ENCODE assay signal across 22 cellular contexts in genomic region chr1:39144943-39145650, GRCh38. TPM values are rescaled to one million over a fixed set of nuclear protein-coding genes. Genes with fewer than 3 reads are reported as not detected.
A peak's percentile ranks its signal among the peaks of the same experiment; 100 is the strongest.
DNase-seq lines count a peak whose midpoint lies in the region; ATAC-seq and TF ChIP-seq lines count a peak whose summit lies in the region.
"Had no signal": no experiment of that assay in that cellular context is flagged by ENCODE, and none has a peak within 500 bp of the region (broad histone marks: within the 10 kb centered on the region; RNA-seq: fewer than 3 reads in every experiment).

No MANE protein-coding gene starts in this region.

- ATAC-seq in gastroesophageal sphincter, result no peak
- ATAC-seq: activated CD8-positive, alpha-beta T cell treated with anti-CD3 and anti-CD28 coated beads, Interleukin-2, amount 10 ng/mL, durations not matched to agents 7 days and 5 days; HepG2; left lobe of liver had no signal

- intact Hi-C loops in mammary epithelial cell (cut with micrococcal nuclease), result loop anchor here (1.0 kb wide), 1 partner anchor 8 kb away; no protein-coding TSS in a partner anchor

- H3K4me3 Mint-ChIP-seq in HFFc6 (peak overlapping the region; percentile 11; the same call in 1 of the 2 replicates), nephron (peak overlapping the region in 1 of 3 experiments; percentile 9), type B pancreatic cell (peak overlapping the region; percentile 33)
- H3K4me3 Mint-ChIP-seq: activated CD8-positive, alpha-beta T cell treated with anti-CD3 and anti-CD28 coated beads, Interleukin-2, amount 10 ng/mL, durations not matched to agents 7 days and 5 days; activated T-cell treated with anti-CD3 and anti-CD28 coated beads, Interleukin-2, amount 50 U/mL, for 24 hours; CD4-positive, alpha-beta T cell had no signal

- H3K4me3 ChIP-seq in mammary epithelial cell (replicated peaks in 1 of 3; ENCODE audit: insufficient read depth in 1 of 3, low read depth in 2 of 3, low read length in 3 of 3) (no peak overlapping the region), gastroesophageal sphincter (no peak overlapping the region)

- no peak for TF ChIP-seq CTCF in HFFc6 (IDR thresholded peaks at IDR 0.05)
- TF ChIP-seq CTCF in mammary epithelial cell (conservative IDR thresholded peaks at IDR 0.05 in 1 of 2, IDR thresholded peaks at IDR 0.05 in 1 of 2; ENCODE audit: extremely low read depth in 1 of 2, insufficient read depth in 1 of 2, low read depth in 1 of 2, low read length in 2 of 2), result no peak
- no peak for TF ChIP-seq CTCF in nephron (IDR thresholded peaks at IDR 0.05; ENCODE audit: unreplicated experiment in 3 of 3)
- no peak for TF ChIP-seq CTCF in type B pancreatic cell (conservative IDR thresholded peaks at IDR 0.05)
- no peak for TF ChIP-seq CTCF in gastroesophageal sphincter (IDR thresholded peaks at IDR 0.05)

- H3K27ac Mint-ChIP-seq in HFFc6, result peak overlapping the region; percentile 24
- peak overlapping the region; percentile 31 to 49 (median 46) for H3K27ac Mint-ChIP-seq in nephron
- H3K27ac Mint-ChIP-seq in type B pancreatic cell, result peak overlapping the region; percentile 92
- H3K27ac Mint-ChIP-seq: activated CD8-positive, alpha-beta T cell treated with anti-CD3 and anti-CD28 coated beads, Interleukin-2, amount 10 ng/mL, durations not matched to agents 7 days and 5 days; activated T-cell treated with anti-CD3 and anti-CD28 coated beads, Interleukin-2, amount 50 U/mL, for 24 hours; CD4-positive, alpha-beta T cell had no signal

- no peak overlapping the region for H3K4me2 ChIP-seq in mammary epithelial cell (ENCODE audit: insufficient read depth, low read depth, low read length)

- H3K9me3 ChIP-seq in mammary epithelial cell (replicated peaks; ENCODE audit: insufficient read depth, low read length), result no peaks in the 10 kb centered on the region
- H3K9me3 ChIP-seq in gastroesophageal sphincter, result no peaks in the 10 kb centered on the region
- H3K9me3 ChIP-seq: neutrophil had no signal

- no peaks in the 10 kb centered on the region for H4K20me1 ChIP-seq in mammary epithelial cell (ENCODE audit: insufficient read depth, low read length)

- dilution Hi-C loops in mammary epithelial cell (cut with HindIII; ENCODE audit: low sequenced_read_pairs), result no loop called here

- no peak for TF ChIP-seq POLR2A in erythroblast (IDR thresholded peaks at IDR 0.05; ENCODE audit: low read length)
- TF ChIP-seq POLR2A in gastroesophageal sphincter (IDR thresholded peaks at IDR 0.05), result no peak

- in situ Hi-C loops in mammary epithelial cell (cut with MboI; ENCODE audit: low sequenced_read_pairs in 2 of 2), result no loop called here

- 83% methylated on average over 4 of the region's 4 CpGs for WGBS in mammary epithelial cell (ENCODE audit: low coverage, missing lambda C conversion rate)
- WGBS in gastroesophageal sphincter (ENCODE audit: low coverage in 1 of 2), 2 donors, result 88 to 89% methylated on average over 3 to 4 of the region's 4 CpGs

- H3K36me3 ChIP-seq in mammary epithelial cell (ENCODE audit: insufficient read depth, low read length) (no peaks in the 10 kb centered on the region), gastroesophageal sphincter (no peaks in the 10 kb centered on the region)
- H3K36me3 ChIP-seq: neutrophil had no signal

- H3K27me3 Mint-ChIP-seq in HFFc6 (ENCODE audit: insufficient read depth) (no peaks in the 10 kb centered on the region; the same call in 1 of the 2 replicates), nephron (ENCODE audit: low read depth) (no peaks in the 10 kb centered on the region), type B pancreatic cell (no peaks in the 10 kb centered on the region)

- BruUV-seq in mammary epithelial cell (replicated peaks; lab: Mats Ljungman, UMichigan), result no TSS peak

- H3K79me2 ChIP-seq in mammary epithelial cell (ENCODE audit: insufficient read depth, low read length), result peaks cover 95% of the 10 kb centered on the region

- H3K4me1 Mint-ChIP-seq in HFFc6 (ENCODE audit: low read depth) (peaks cover 78% of the 10 kb centered on the region), nephron (peaks cover 68% of the 10 kb centered on the region), type B pancreatic cell (ENCODE audit: unreplicated experiment) (peaks cover 28% of the 10 kb centered on the region)

- peak overlapping the region; percentile 32 for H3K27ac ChIP-seq in mammary epithelial cell (ENCODE audit: insufficient read depth, low read depth, low read length)
- H3K27ac ChIP-seq in gastroesophageal sphincter, result peak overlapping the region in 2 of 4 donors; percentile 34 to 75
- H3K27ac ChIP-seq: neutrophil had no signal

- H3K27me3 ChIP-seq in mammary epithelial cell (ENCODE audit: insufficient read depth, low read length) (no peaks in the 10 kb centered on the region), gastroesophageal sphincter (no peaks in the 10 kb centered on the region)
- H3K27me3 ChIP-seq: neutrophil had no signal

- peak overlapping the region; percentile 38 for H3K9ac ChIP-seq in mammary epithelial cell (ENCODE audit: insufficient read depth, low read length)

- CTCF ChIA-PET in mammary epithelial cell (lab: Charles Lee; ENCODE audit: low non-redundant PET), result interaction anchor here (0.5 to 0.6 kb wide), 2 partner anchors 13 to 40 kb away, joined by 4 to 9 read pairs; no protein-coding TSS in a partner anchor

- H3K9me3 Mint-ChIP-seq in HFFc6, result no peaks in the 10 kb centered on the region
- H3K9me3 Mint-ChIP-seq in nephron, result no peaks in the 10 kb centered on the region
- no peaks in the 10 kb centered on the region for H3K9me3 Mint-ChIP-seq in type B pancreatic cell
- H3K9me3 Mint-ChIP-seq: activated T-cell treated with anti-CD3 and anti-CD28 coated beads, Interleukin-2, amount 50 U/mL, for 24 hours; CD4-positive, alpha-beta T cell had no signal

- DNase-seq in HFFc6 (no peak), mammary epithelial cell (no peak), type B pancreatic cell (ENCODE audit: extremely low spot score, unreplicated experiment) (no peak), mesenteric fat pad (ENCODE audit: low spot score) (no peak), erythroblast (lab: John Stamatoyannopoulos, UW) (no peak)
- DNase-seq: activated CD4-positive, CD25-positive, alpha-beta regulatory T cell treated with anti-CD3 and anti-CD28 coated beads, Interleukin-2, amount 50 U/mL, for 72 hours; activated CD8-positive, alpha-beta T cell treated with anti-CD3 and anti-CD28 coated beads, Interleukin-2, amount 10 ng/mL, durations not matched to agents 7 days and 5 days; activated naive CD4-positive, alpha-beta T cell; activated T-cell treated with anti-CD3 and anti-CD28 coated beads, Interleukin-2, amount 50 U/mL, for 24 hours; amniotic stem cell; CD4-positive, alpha-beta T cell; dermis blood vessel endothelial cell; NCI-H1092; NCI-H2029; NCI-H2227 treated with DMSO at 0.1 percent for 48 hours; NCI-H748 treated with DMSO at 0.1 percent for 48 hours; Right ventricle myocardium superior had no signal

- H3K36me3 Mint-ChIP-seq in HFFc6 (ENCODE audit: low read depth) (peaks cover 4% of the 10 kb centered on the region; the same call in 1 of the 2 replicates), nephron (ENCODE audit: low read depth) (peaks cover 3% of the 10 kb centered on the region), type B pancreatic cell (no peaks in the 10 kb centered on the region)

- H3K4me1 ChIP-seq in mammary epithelial cell (ENCODE audit: insufficient read depth, low read length) (peaks cover 48% of the 10 kb centered on the region), gastroesophageal sphincter (peaks cover 23 to 82% (median 26%) of the 10 kb centered on the region in 3 donors)

- no peak overlapping the region for H2AFZ ChIP-seq in mammary epithelial cell (ENCODE audit: low read depth, low read length)

- no peak for TF ChIP-seq EP300 in gastroesophageal sphincter (IDR thresholded peaks at IDR 0.05)

RNA-seq across cellular contexts. Expression of gene MACF1, which starts 59.4 kb away (rescaled TPM):
- total RNA-seq in HFFc6 (2021; fragmentation: NEBNext Ultra II Directional; extraction: Animal tissue kit (Norgen Biotek cat#: 25700)), result 100 to 1,000 TPM; 201 to 308 (median 223) TPM
- total RNA-seq in mammary epithelial cell, result 100 to 1,000 TPM; 304 to 440 TPM
- polyA plus RNA-seq in mammary epithelial cell, result 46.4 TPM
- 258 TPM for polyA minus RNA-seq in mammary epithelial cell
- 160 and 201 TPM in 2 replicates for total RNA-seq in type B pancreatic cell (ENCODE audit: low replicate concordance)
- 386 TPM for total RNA-seq in mesenteric fat pad
- 100 to 1,000 TPM; 454 to 752 (median 541) TPM for total RNA-seq in gastroesophageal sphincter

Comparison
In these comparisons a context has a peak if more than half of its experiments do, and no peak if none do; other contexts are left out.
1. H3K27ac Mint-ChIP-seq: peak in every context shown above with its lines; median percentile 92 in type B pancreatic cell; 46 in nephron; 24 in HFFc6.